Comparison of ENCODE assay signal across 2 cellular contexts in the genomic region with DNA sequence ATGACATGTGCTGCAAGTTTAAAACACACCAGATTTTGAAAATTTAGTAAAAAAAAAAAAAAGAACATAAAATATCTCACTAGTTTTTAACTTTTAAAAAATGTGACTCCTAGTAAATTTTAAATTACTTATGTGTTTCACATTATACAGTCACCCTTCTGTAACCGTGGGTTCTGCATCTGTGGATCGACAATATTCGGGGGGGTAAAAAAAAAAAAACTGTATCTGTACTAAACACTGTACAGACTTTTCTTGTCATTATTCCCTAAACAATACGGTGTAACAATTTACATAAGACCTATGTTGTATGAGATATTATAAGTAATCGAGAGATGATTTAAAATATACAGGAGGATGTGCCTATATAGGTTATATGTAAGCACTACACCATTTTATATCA.
TF ChIP-seq lines count a peak whose summit lies in the region.

No MANE protein-coding gene starts in this region.

TF ChIP-seq in SK-N-SH, 30 proteins besides CTCF, POLR2A, EP300 and RAD21 (continued from another document):
- TF ChIP-seq, protein P1, sequence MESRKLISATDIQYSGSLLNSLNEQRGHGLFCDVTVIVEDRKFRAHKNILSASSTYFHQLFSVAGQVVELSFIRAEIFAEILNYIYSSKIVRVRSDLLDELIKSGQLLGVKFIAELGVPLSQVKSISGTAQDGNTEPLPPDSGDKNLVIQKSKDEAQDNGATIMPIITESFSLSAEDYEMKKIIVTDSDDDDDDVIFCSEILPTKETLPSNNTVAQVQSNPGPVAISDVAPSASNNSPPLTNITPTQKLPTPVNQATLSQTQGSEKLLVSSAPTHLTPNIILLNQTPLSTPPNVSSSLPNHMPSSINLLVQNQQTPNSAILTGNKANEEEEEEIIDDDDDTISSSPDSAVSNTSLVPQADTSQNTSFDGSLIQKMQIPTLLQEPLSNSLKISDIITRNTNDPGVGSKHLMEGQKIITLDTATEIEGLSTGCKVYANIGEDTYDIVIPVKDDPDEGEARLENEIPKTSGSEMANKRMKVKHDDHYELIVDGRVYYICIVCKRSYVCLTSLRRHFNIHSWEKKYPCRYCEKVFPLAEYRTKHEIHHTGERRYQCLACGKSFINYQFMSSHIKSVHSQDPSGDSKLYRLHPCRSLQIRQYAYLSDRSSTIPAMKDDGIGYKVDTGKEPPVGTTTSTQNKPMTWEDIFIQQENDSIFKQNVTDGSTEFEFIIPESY (IDR thresholded peaks at IDR 0.05; ENCODE audit: borderline replicate concordance, low read depth), result no peak
- TF ChIP-seq, protein P2, sequence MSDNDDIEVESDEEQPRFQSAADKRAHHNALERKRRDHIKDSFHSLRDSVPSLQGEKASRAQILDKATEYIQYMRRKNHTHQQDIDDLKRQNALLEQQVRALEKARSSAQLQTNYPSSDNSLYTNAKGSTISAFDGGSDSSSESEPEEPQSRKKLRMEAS (IDR thresholded peaks at IDR 0.05; ENCODE audit: low read depth), result no peak
- no peak for TF ChIP-seq ELF1 (IDR thresholded peaks at IDR 0.05)
- TF ChIP-seq, protein P3, sequence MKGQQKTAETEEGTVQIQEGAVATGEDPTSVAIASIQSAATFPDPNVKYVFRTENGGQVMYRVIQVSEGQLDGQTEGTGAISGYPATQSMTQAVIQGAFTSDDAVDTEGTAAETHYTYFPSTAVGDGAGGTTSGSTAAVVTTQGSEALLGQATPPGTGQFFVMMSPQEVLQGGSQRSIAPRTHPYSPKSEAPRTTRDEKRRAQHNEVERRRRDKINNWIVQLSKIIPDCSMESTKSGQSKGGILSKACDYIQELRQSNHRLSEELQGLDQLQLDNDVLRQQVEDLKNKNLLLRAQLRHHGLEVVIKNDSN (IDR thresholded peaks at IDR 0.05; ENCODE audit: borderline replicate concordance, low read depth), result no peak
- no peak for TF ChIP-seq YY1 (IDR thresholded peaks at IDR 0.05; ENCODE audit: low read depth)

TF ChIP-seq in SK-N-SH treated with all-trans-retinoic acid at 6 μM for 48 hours, 23 proteins besides CTCF, POLR2A, EP300 and RAD21 (continued from another document):
- TF ChIP-seq, protein P4, sequence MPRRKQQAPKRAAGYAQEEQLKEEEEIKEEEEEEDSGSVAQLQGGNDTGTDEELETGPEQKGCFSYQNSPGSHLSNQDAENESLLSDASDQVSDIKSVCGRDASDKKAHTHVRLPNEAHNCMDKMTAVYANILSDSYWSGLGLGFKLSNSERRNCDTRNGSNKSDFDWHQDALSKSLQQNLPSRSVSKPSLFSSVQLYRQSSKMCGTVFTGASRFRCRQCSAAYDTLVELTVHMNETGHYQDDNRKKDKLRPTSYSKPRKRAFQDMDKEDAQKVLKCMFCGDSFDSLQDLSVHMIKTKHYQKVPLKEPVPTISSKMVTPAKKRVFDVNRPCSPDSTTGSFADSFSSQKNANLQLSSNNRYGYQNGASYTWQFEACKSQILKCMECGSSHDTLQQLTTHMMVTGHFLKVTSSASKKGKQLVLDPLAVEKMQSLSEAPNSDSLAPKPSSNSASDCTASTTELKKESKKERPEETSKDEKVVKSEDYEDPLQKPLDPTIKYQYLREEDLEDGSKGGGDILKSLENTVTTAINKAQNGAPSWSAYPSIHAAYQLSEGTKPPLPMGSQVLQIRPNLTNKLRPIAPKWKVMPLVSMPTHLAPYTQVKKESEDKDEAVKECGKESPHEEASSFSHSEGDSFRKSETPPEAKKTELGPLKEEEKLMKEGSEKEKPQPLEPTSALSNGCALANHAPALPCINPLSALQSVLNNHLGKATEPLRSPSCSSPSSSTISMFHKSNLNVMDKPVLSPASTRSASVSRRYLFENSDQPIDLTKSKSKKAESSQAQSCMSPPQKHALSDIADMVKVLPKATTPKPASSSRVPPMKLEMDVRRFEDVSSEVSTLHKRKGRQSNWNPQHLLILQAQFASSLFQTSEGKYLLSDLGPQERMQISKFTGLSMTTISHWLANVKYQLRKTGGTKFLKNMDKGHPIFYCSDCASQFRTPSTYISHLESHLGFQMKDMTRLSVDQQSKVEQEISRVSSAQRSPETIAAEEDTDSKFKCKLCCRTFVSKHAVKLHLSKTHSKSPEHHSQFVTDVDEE (CRISPR knock-in tag; IDR thresholded peaks at IDR 0.05), result no peak
- TF ChIP-seq, protein P5, sequence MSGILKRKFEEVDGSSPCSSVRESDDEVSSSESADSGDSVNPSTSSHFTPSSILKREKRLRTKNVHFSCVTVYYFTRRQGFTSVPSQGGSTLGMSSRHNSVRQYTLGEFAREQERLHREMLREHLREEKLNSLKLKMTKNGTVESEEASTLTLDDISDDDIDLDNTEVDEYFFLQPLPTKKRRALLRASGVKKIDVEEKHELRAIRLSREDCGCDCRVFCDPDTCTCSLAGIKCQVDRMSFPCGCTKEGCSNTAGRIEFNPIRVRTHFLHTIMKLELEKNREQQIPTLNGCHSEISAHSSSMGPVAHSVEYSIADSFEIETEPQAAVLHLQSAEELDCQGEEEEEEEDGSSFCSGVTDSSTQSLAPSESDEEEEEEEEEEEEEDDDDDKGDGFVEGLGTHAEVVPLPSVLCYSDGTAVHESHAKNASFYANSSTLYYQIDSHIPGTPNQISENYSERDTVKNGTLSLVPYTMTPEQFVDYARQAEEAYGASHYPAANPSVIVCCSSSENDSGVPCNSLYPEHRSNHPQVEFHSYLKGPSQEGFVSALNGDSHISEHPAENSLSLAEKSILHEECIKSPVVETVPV (CRISPR knock-in tag; IDR thresholded peaks at IDR 0.05), result no peak
- TF ChIP-seq ZC3H10 (CRISPR knock-in tag; IDR thresholded peaks at IDR 0.05) (no peak), ARNTL (CRISPR knock-in tag; IDR thresholded peaks at IDR 0.05; ENCODE audit: borderline replicate concordance, low read depth) (no peak), TOX (CRISPR knock-in tag; IDR thresholded peaks at IDR 0.05; ENCODE audit: borderline replicate concordance) (no peak), ESRRG (CRISPR knock-in tag; IDR thresholded peaks at IDR 0.05) (no peak), ZNF70 (CRISPR knock-in tag; IDR thresholded peaks at IDR 0.05) (no peak)
- TF ChIP-seq, protein P6, sequence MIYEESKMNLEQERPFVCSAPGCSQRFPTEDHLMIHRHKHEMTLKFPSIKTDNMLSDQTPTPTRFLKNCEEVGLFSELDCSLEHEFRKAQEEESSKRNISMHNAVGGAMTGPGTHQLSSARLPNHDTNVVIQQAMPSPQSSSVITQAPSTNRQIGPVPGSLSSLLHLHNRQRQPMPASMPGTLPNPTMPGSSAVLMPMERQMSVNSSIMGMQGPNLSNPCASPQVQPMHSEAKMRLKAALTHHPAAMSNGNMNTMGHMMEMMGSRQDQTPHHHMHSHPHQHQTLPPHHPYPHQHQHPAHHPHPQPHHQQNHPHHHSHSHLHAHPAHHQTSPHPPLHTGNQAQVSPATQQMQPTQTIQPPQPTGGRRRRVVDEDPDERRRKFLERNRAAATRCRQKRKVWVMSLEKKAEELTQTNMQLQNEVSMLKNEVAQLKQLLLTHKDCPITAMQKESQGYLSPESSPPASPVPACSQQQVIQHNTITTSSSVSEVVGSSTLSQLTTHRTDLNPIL (CRISPR knock-in tag; IDR thresholded peaks at IDR 0.05; ENCODE audit: low read depth), result no peak
